Comparison of ENCODE assay signal across 10 cellular contexts in the genomic region with DNA sequence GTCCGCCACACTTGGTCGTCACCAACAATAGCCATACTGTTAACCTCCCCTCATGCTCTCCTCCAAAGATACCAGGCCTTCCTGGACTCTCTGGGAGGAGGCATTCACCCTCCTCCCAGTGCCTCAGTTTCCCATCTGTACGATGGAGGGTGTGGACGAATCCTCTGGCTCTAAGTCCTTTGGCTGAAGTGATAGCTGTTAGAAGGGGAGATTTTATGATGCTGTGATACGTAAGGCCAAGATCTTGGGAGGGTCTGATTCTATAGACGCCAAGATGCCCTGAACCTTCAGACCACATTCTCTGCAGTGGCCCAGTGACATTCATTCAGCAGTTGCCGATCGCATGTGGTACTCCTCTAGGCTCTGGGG. TPM values are rescaled to one million over a fixed set of nuclear protein-coding genes. Genes with fewer than 3 reads are reported as not detected.
DNase-seq lines count a peak whose midpoint lies in the region; ATAC-seq and TF ChIP-seq lines count a peak whose summit lies in the region.
"Had no signal": no experiment of that assay in that cellular context is flagged by ENCODE, and none has a peak within 500 bp of the region (broad histone marks: within the 10 kb centered on the region; RNA-seq: fewer than 3 reads in every experiment).

No MANE protein-coding gene starts in this region.

- H3K36me3 ChIP-seq in PC-9 (ENCODE audit: low read depth): no peaks in the 10 kb centered on the region
- H3K36me3 ChIP-seq in gastrocnemius medialis: no peaks in the 10 kb centered on the region

- peak overlapping the region; percentile 96 for H3K27ac Mint-ChIP-seq in Calu3 (ENCODE audit: unreplicated experiment)

- intact Hi-C loops in Calu3 (cut with micrococcal nuclease; ENCODE audit: unreplicated experiment): no loop called here
- intact Hi-C loops in PC-9 (cut with micrococcal nuclease; ENCODE audit: unreplicated experiment): no loop called here
- intact Hi-C loops in gastrocnemius medialis (cut with DNase I; ENCODE audit: low total_unique reads): no loop called here

- H3K4me3 ChIP-seq in PC-9: peak overlapping the region; percentile 70; the same call in 1 of the 2 replicates
- no peak overlapping the region for H3K4me3 ChIP-seq in gastrocnemius medialis
- no peak overlapping the region for H3K4me3 ChIP-seq in foreskin fibroblast (ENCODE audit: low read depth in 1 of 2, low read length in 2 of 2)

- POLR2A ChIA-PET in PC-9 (lab: Charles Lee; ENCODE audit: unreplicated experiment): no interaction called here

- H3K27me3 ChIP-seq in PC-9 (ENCODE audit: insufficient read depth, low read depth) (no peaks in the 10 kb centered on the region), gastrocnemius medialis (no peaks in the 10 kb centered on the region)

- H3K4me2 ChIP-seq in PC-9: peak overlapping the region; percentile 92

- TF ChIP-seq POLR2A in gastrocnemius medialis (IDR thresholded peaks at IDR 0.05): no peak

- no TSS peak for BruUV-seq in Calu3 (replicated peaks; lab: Mats Ljungman, UMichigan)
- no TSS peak for BruUV-seq in PC-9 (replicated peaks; lab: Mats Ljungman, UMichigan)

- no peaks in the 10 kb centered on the region for H4K20me1 ChIP-seq in PC-9 (ENCODE audit: insufficient read depth)

- no peak for TF ChIP-seq CTCF in Calu3 (IDR thresholded peaks at IDR 0.05; ENCODE audit: unreplicated experiment)
- no peak for TF ChIP-seq CTCF in PC-9 (conservative IDR thresholded peaks at IDR 0.05)
- TF ChIP-seq CTCF in gastrocnemius medialis (IDR thresholded peaks at IDR 0.05 in 4 of 5, conservative IDR thresholded peaks at IDR 0.05 in 1 of 5): no peak
- no peak for TF ChIP-seq CTCF in foreskin fibroblast (IDR thresholded peaks at IDR 0.05; ENCODE audit: low read depth, low read length)

- no peaks in the 10 kb centered on the region for H3K79me2 ChIP-seq in PC-9 (ENCODE audit: low read depth)

- no peaks in the 10 kb centered on the region for H3K9me2 ChIP-seq in PC-9 (ENCODE audit: insufficient read depth)

- peaks cover 59% of the 10 kb centered on the region for H3K36me3 Mint-ChIP-seq in Calu3 (ENCODE audit: insufficient read depth, unreplicated experiment)

- peak overlapping the region; percentile 85 for H3K4me3 Mint-ChIP-seq in Calu3 (ENCODE audit: low read depth, unreplicated experiment)

- H3F3A ChIP-seq in PC-9 (ENCODE audit: insufficient read depth, low read depth): peaks cover 38% of the 10 kb centered on the region

- H3K27ac ChIP-seq in PC-9: no peak overlapping the region
- H3K27ac ChIP-seq in epithelial cell of prostate: peak overlapping the region; percentile 95
- peak overlapping the region; percentile 52 to 82 (median 78) for H3K27ac ChIP-seq in gastrocnemius medialis

- H3K27me3 Mint-ChIP-seq in Calu3 (ENCODE audit: unreplicated experiment): no peaks in the 10 kb centered on the region

- CTCF ChIA-PET in Calu3 (lab: Charles Lee) (interaction anchor here (1.4 to 1.9 kb wide), 3 partner anchors 13 to 17 kb away, joined by 3 to 16 read pairs (median 6); a partner anchor contains a TSS), PC-9 (lab: Charles Lee) (no interaction called here)

- H3K9me3 Mint-ChIP-seq in Calu3 (ENCODE audit: low read depth, unreplicated experiment): no peaks in the 10 kb centered on the region

- peaks cover 45% of the 10 kb centered on the region for H3K4me1 Mint-ChIP-seq in Calu3 (ENCODE audit: low read depth, unreplicated experiment)

- peak in 1 of 2 donors; percentile 9 for ATAC-seq in gastrocnemius medialis

- H3K4me1 ChIP-seq in PC-9 (replicated peaks; ENCODE audit: insufficient read depth): peaks cover 35% of the 10 kb centered on the region
- peaks cover 15 to 17% of the 10 kb centered on the region in 2 donors for H3K4me1 ChIP-seq in gastrocnemius medialis

- no peaks in the 10 kb centered on the region for H3K9me3 ChIP-seq in PC-9 (ENCODE audit: insufficient read depth, low read depth)
- H3K9me3 ChIP-seq in gastrocnemius medialis: no peaks in the 10 kb centered on the region

- no peak overlapping the region for H2AFZ ChIP-seq in PC-9

- in situ Hi-C loops in gastrocnemius medialis (cut with MboI; ENCODE audit: low sequenced_read_pairs in 4 of 4): loop anchor here in 1 of 4 donors (25.0 kb wide), 1 partner anchor 443 kb away; no protein-coding TSS in a partner anchor

- no peak for DNase-seq in Calu3
- no peak for DNase-seq in PC-9
- no peak for DNase-seq in epithelial cell of prostate (ENCODE audit: low read depth, low spot score)
- DNase-seq in gastrocnemius medialis: no peak
- no peak for DNase-seq in foreskin fibroblast
- DNase-seq in effector CD8-positive, alpha-beta T cell (lab: John Stamatoyannopoulos, UW): no peak
- DNase-seq in HCEC 1CT: no peak
- DNase-seq: cerebellar nuclear complex, foreskin melanocyte, NCI-H1436 treated with DMSO at 0.1 percent for 48 hours had no signal

RNA-seq across cellular contexts. Expression of a gene that starts 14.8 kb away (rescaled TPM):
- total RNA-seq in Calu3 (2022) (193 and 222 TPM in 2 replicates), PC-9 (2021) (225 and 296 TPM in 2 replicates), gastrocnemius medialis (100 to 1,000 TPM; 141 to 262 (median 150) TPM)

RNA-seq across cellular contexts. Expression of a gene that starts 17.3 kb away (rescaled TPM):
- 52.3 and 71.5 TPM in 2 replicates for total RNA-seq in Calu3 (2022)
- total RNA-seq in PC-9 (2021): 25.6 and 36.6 TPM in 2 replicates
- 10 to 100 TPM; 10.9 to 46.6 (median 33.8) TPM for total RNA-seq in gastrocnemius medialis

RNA-seq across cellular contexts. Expression of a gene that starts 48.0 kb away (rescaled TPM):
- total RNA-seq in Calu3 (2022) (466 and 506 TPM in 2 replicates), PC-9 (2021) (186 TPM in 2 replicates), gastrocnemius medialis (1,000 to 10,000 TPM in 3 of 4 donors, 100 to 1,000 TPM in 1; 730 to 1,512 (median 1,402) TPM)
